Comparison of ENCODE assay signal across 12 cellular contexts in the genomic region with DNA sequence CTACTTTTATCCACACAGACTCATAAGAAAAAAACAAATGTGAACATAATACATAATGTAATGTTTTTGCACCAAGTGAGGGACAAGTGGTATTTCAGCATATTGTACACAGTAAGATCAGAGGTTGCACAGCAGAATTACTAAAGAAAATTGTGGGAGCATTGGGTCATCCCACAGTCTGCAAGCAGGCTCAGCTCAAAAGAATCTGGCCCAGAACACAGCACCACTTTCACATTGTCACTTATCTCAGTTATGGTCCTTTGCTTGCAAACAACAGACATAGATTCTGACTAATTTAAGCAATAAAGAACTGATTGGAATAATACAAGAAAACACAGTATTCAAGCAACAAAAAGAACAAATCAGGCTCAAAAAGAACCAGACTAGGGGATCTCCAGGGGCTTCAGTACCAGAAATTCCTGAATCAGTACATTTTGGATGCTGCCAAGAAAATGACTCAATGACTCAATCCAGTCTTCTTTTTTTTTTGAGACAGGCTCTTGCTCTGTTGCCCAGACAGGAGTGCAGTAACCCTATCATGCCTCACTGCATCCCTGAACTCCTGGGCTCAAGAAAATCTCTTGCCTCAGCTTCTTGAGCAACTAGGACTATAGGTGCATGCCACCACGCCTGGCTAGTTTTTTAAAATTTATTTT. TPM values are rescaled to one million over a fixed set of nuclear protein-coding genes. Genes with fewer than 3 reads are reported as not detected.
DNase-seq lines count a peak whose midpoint lies in the region; ATAC-seq and TF ChIP-seq lines count a peak whose summit lies in the region.
"Had no signal": no experiment of that assay in that cellular context is flagged by ENCODE, and none has a peak within 500 bp of the region (broad histone marks: within the 10 kb centered on the region; RNA-seq: fewer than 3 reads in every experiment).

No MANE protein-coding gene starts in this region.

- no peak for TF ChIP-seq CTCF in PC-3 (conservative IDR thresholded peaks at IDR 0.05; ENCODE audit: low read depth, low read length)

- H3K27ac ChIP-seq in PC-3 (ENCODE audit: low read length), result peak overlapping the region; percentile 68

- CTCF ChIA-PET in PC-3 (lab: Charles Lee), result no interaction called here

- no peaks in the 10 kb centered on the region for H3F3A ChIP-seq in PC-3 (ENCODE audit: low read length, unreplicated experiment)

- H3K9ac ChIP-seq in PC-3 (ENCODE audit: low read length), result no peak overlapping the region

- H4K20me1 ChIP-seq in PC-3 (ENCODE audit: low read length), result no peaks in the 10 kb centered on the region

- no peaks in the 10 kb centered on the region for H3K36me3 ChIP-seq in PC-3 (ENCODE audit: low read depth, low read length)
- H3K36me3 ChIP-seq: upper lobe of left lung had no signal

- BruUV-seq in PC-3 (replicated peaks; lab: Mats Ljungman, UMichigan), result no TSS peak

- H3K9me2 ChIP-seq in PC-3 (replicated peaks; ENCODE audit: low read length), result no peaks in the 10 kb centered on the region

- POLR2A ChIA-PET in PC-3 (lab: Charles Lee; ENCODE audit: unreplicated experiment), result no interaction called here

- H3K79me2 ChIP-seq in PC-3 (ENCODE audit: low read length), result no peaks in the 10 kb centered on the region

- H3K4me1 ChIP-seq in PC-3 (ENCODE audit: insufficient read depth, low read length), result peaks cover 37% of the 10 kb centered on the region

- H3K4me2 ChIP-seq in PC-3 (ENCODE audit: low read length), result peak overlapping the region; percentile 67

- no peak overlapping the region for H3K4me3 ChIP-seq in PC-3 (ENCODE audit: low read length)
- H3K4me3 ChIP-seq: upper lobe of left lung had no signal

- intact Hi-C loops in PC-3 (cut with micrococcal nuclease), result loop anchor here (5.0 to 10.0 kb wide), 2 partner anchors 45 to 137 kb away; a partner anchor contains a TSS
- intact Hi-C loops in sciatic nerve (cut with DNase I), result no loop called here

- ATAC-seq in PC-3, result no peak
- peak; percentile 76 for ATAC-seq in sciatic nerve

- peaks cover 6% of the 10 kb centered on the region; the same call in 1 of the 2 replicates for H3K9me3 ChIP-seq in PC-3 (ENCODE audit: low read length)
- H3K9me3 ChIP-seq: upper lobe of left lung had no signal

- DNase-seq in GM03348 (ENCODE audit: low spot score), result peak; percentile 59
- peak; percentile 45 for DNase-seq in PC-3
- DNase-seq in fibroblast of peridontal ligament (ENCODE audit: extremely low read depth), result peak; percentile 90
- DNase-seq in sciatic nerve (ENCODE audit: low spot score), result no peak
- no peak for DNase-seq in hippocampal formation (lab: John Stamatoyannopoulos, UW)
- DNase-seq in NCI-H1694 (lab: John Stamatoyannopoulos, UW), result no peak
- DNase-seq in activated CD8-positive, alpha-beta memory T cell treated with anti-CD3 and anti-CD28 coated beads, Interleukin-2, amount 50 U/mL, for 48 hours, result no peak
- no peak for DNase-seq in NCI-H1417 treated with DMSO at 0.1 percent for 48 hours (lab: John Stamatoyannopoulos, UW)
- DNase-seq: endodermal cell, midbrain, NCI-H446, upper lobe of left lung had no signal

- no peaks in the 10 kb centered on the region for H3K27me3 ChIP-seq in PC-3 (ENCODE audit: low read length)
- H3K27me3 ChIP-seq: upper lobe of left lung had no signal

- H2AFZ ChIP-seq in PC-3 (ENCODE audit: low read length), result no peak overlapping the region

RNA-seq across cellular contexts. Expression of a gene that starts 42.9 kb away (rescaled TPM):
- total RNA-seq in PC-3 (2014; rRNA removed), result 7.9 and 11.9 TPM in 2 replicates
- 45.3 TPM for total RNA-seq in sciatic nerve

Comparison
In these comparisons a context has a peak if more than half of its experiments do, and no peak if none do; other contexts are left out.
1. DNase-seq: peak in GM03348 (single experiment), PC-3 (single experiment) and fibroblast of peridontal ligament (single experiment); none in sciatic nerve (single experiment), hippocampal formation (0 of 2), NCI-H1694 (single experiment), activated CD8-positive, alpha-beta memory T cell treated with anti-CD3 and anti-CD28 coated beads, Interleukin-2, amount 50 U/mL, for 48 hours (single experiment) and NCI-H1417 treated with DMSO at 0.1 percent for 48 hours (single experiment).